Comparison of ENCODE assay signal across 8 cellular contexts in genomic region chr5:177497011-177497296, GRCh38. TPM values are rescaled to one million over a fixed set of nuclear protein-coding genes. Genes with fewer than 3 reads are reported as not detected.
DNase-seq lines count a peak whose midpoint lies in the region; ATAC-seq and TF ChIP-seq lines count a peak whose summit lies in the region.

No MANE protein-coding gene starts in this region.

- H3K36me3 ChIP-seq in body of pancreas (replicated peaks in 1 of 2; ENCODE audit: insufficient read depth in 1 of 2, low read depth in 2 of 2) = no peaks in the 10 kb centered on the region
- H3K36me3 ChIP-seq in mesodermal cell (ENCODE audit: control insufficient read depth, insufficient read depth, low read length) = peaks cover 35% of the 10 kb centered on the region

- H3K4me1 Mint-ChIP-seq in activated naive CD4-positive, alpha-beta T cell treated with anti-CD3 and anti-CD28 coated beads for 36 hours (ENCODE audit: low read depth) = peaks cover 35% of the 10 kb centered on the region

- intact Hi-C loops in activated naive CD4-positive, alpha-beta T cell treated with anti-CD3 and anti-CD28 coated beads for 36 hours (cut with micrococcal nuclease) = loop anchor here (1.0 kb wide), 9 partner anchors 18 to 364 kb away; partner anchors contain the start of genes DBN1, FAM193B, GRK6 and NSD1
- intact Hi-C loops in body of pancreas (cut with DNase I) = no loop called here

- ATAC-seq in activated naive CD4-positive, alpha-beta T cell treated with anti-CD3 and anti-CD28 coated beads, Interleukin-2, amount 50 U/mL, for 72 hours = no peak
- no peak for ATAC-seq in body of pancreas
- ATAC-seq in HG02588 (IDR thresholded peaks at IDR 0.05; ENCODE audit: unreplicated experiment) = no peak

- 0% methylated on average over 11 of the region's 11 CpGs; no CpG with 5 or more reads in 1 of the 2 donors for WGBS in body of pancreas, 2 donors
- 0 to 2% methylated on average over 7 to 9 of the region's 11 CpGs for WGBS in mesodermal cell (ENCODE audit: insufficient coverage in 2 of 2), 2 experiments

- TF ChIP-seq POLR2A in body of pancreas (IDR thresholded peaks at IDR 0.05) = no peak

- H3K4me1 ChIP-seq in body of pancreas = peaks cover 34% of the 10 kb centered on the region
- H3K4me1 ChIP-seq in mesodermal cell (ENCODE audit: control insufficient read depth, insufficient read depth, low read length, poor library complexity, severe bottlenecking) = peaks cover 60% of the 10 kb centered on the region

- peak overlapping the region; percentile 44 to 64 (median 62) for H3K27ac ChIP-seq in body of pancreas
- peak overlapping the region; percentile 91 for H3K27ac ChIP-seq in mesodermal cell (ENCODE audit: low read depth, low read length, severe bottlenecking)

- H3K4me3 Mint-ChIP-seq in activated naive CD4-positive, alpha-beta T cell treated with anti-CD3 and anti-CD28 coated beads for 36 hours = peak overlapping the region; percentile 63

- no peak for TF ChIP-seq CTCF in body of pancreas (IDR thresholded peaks at IDR 0.05)

- H3K27me3 ChIP-seq in body of pancreas = no peaks in the 10 kb centered on the region

- H3K9me3 ChIP-seq in body of pancreas (no peaks in the 10 kb centered on the region), mesodermal cell (ENCODE audit: control insufficient read depth, low read length) (no peaks in the 10 kb centered on the region)

- CTCF ChIA-PET in activated naive CD4-positive, alpha-beta T cell treated with anti-CD3 and anti-CD28 coated beads for 36 hours (lab: Charles Lee) = interaction anchor here (0.5 to 7.0 kb wide), 6 partner anchors 40 to 563 kb away, joined by 3 to 72 read pairs (median 6); no protein-coding TSS in a partner anchor

- peaks cover 14% of the 10 kb centered on the region for H3K27me3 Mint-ChIP-seq in activated naive CD4-positive, alpha-beta T cell treated with anti-CD3 and anti-CD28 coated beads for 36 hours (ENCODE audit: low read depth)

- H3K4me3 ChIP-seq in body of pancreas = peak overlapping the region; percentile 23 to 74
- peak overlapping the region; percentile 75 for H3K4me3 ChIP-seq in mesodermal cell (ENCODE audit: extremely low read depth, insufficient read depth, low read length, poor library complexity, severe bottlenecking)

- no peaks in the 10 kb centered on the region for H3K9me3 Mint-ChIP-seq in activated naive CD4-positive, alpha-beta T cell treated with anti-CD3 and anti-CD28 coated beads for 36 hours
- no peaks in the 10 kb centered on the region for H3K9me3 Mint-ChIP-seq in activated naive CD4-positive, alpha-beta T cell treated with anti-CD3 and anti-CD28 coated beads, Interleukin-2, amount 50 U/mL, for 72 hours

- no peak for DNase-seq in activated naive CD4-positive, alpha-beta T cell treated with anti-CD3 and anti-CD28 coated beads for 36 hours
- no peak for DNase-seq in activated naive CD4-positive, alpha-beta T cell treated with anti-CD3 and anti-CD28 coated beads, Interleukin-2, amount 50 U/mL, for 72 hours (ENCODE audit: low spot score in 2 of 2)
- DNase-seq in body of pancreas (no peak), ureter (ENCODE audit: low spot score) (peak; percentile 75), iPS-NIHi11 (ENCODE audit: low spot score) (no peak), retina (no peak)

- H3K27ac Mint-ChIP-seq in activated naive CD4-positive, alpha-beta T cell treated with anti-CD3 and anti-CD28 coated beads for 36 hours = no peak overlapping the region
- no peak overlapping the region for H3K27ac Mint-ChIP-seq in activated naive CD4-positive, alpha-beta T cell treated with anti-CD3 and anti-CD28 coated beads, Interleukin-2, amount 50 U/mL, for 72 hours

- H3K36me3 Mint-ChIP-seq in activated naive CD4-positive, alpha-beta T cell treated with anti-CD3 and anti-CD28 coated beads for 36 hours (ENCODE audit: low read depth) = no peaks in the 10 kb centered on the region
- no peaks in the 10 kb centered on the region for H3K36me3 Mint-ChIP-seq in activated naive CD4-positive, alpha-beta T cell treated with anti-CD3 and anti-CD28 coated beads, Interleukin-2, amount 50 U/mL, for 72 hours

RNA-seq across cellular contexts. Expression of gene PDLIM7, which starts 0.5 kb away (rescaled TPM):
- total RNA-seq in activated naive CD4-positive, alpha-beta T cell treated with anti-CD3 and anti-CD28 coated beads for 36 hours = 10 to 100 TPM; 41.2 to 42.2 TPM
- total RNA-seq in activated naive CD4-positive, alpha-beta T cell treated with anti-CD3 and anti-CD28 coated beads, Interleukin-2, amount 50 U/mL, for 72 hours = 10 to 100 TPM; 44.6 to 47.5 TPM
- total RNA-seq in body of pancreas = 10 to 100 TPM in 1 of 2 donors, 1 to 10 TPM in 1; 7.3 to 15.8 TPM
- polyA plus RNA-seq in mesodermal cell (2013, experiment 1 of 2) = 284 TPM
- 227 TPM for polyA plus RNA-seq in mesodermal cell (2013, experiment 2 of 2)
- total RNA-seq in ureter = 218 TPM

RNA-seq across cellular contexts. Expression of gene DOK3, which starts 12.7 kb away (rescaled TPM):
- total RNA-seq in activated naive CD4-positive, alpha-beta T cell treated with anti-CD3 and anti-CD28 coated beads for 36 hours = 1 to 10 TPM in 1 of 2 experiments, under 1 TPM in 1; 0.37 to 1.3 TPM
- 10 to 100 TPM in 1 of 2 donors, 1 to 10 TPM in 1; 1.8 to 14.9 TPM for total RNA-seq in activated naive CD4-positive, alpha-beta T cell treated with anti-CD3 and anti-CD28 coated beads, Interleukin-2, amount 50 U/mL, for 72 hours
- total RNA-seq in body of pancreas (1 to 10 TPM; 3.3 to 5.4 TPM), ureter (7.9 TPM)
- polyA plus RNA-seq in mesodermal cell (2013, experiment 1 of 2) = 3.6 TPM
- 2.8 TPM for polyA plus RNA-seq in mesodermal cell (2013, experiment 2 of 2)

RNA-seq across cellular contexts. Expression of gene DDX41, which starts 19.8 kb away (rescaled TPM):
- 100 to 1,000 TPM; 142 to 147 TPM for total RNA-seq in activated naive CD4-positive, alpha-beta T cell treated with anti-CD3 and anti-CD28 coated beads for 36 hours
- 100 to 1,000 TPM in 1 of 2 donors, 10 to 100 TPM in 1; 70.1 to 230 TPM for total RNA-seq in activated naive CD4-positive, alpha-beta T cell treated with anti-CD3 and anti-CD28 coated beads, Interleukin-2, amount 50 U/mL, for 72 hours
- total RNA-seq in body of pancreas = 100 to 1,000 TPM in 1 of 2 donors, 10 to 100 TPM in 1; 86.1 to 115 TPM
- polyA plus RNA-seq in mesodermal cell (2013, experiment 1 of 2) = 65.4 TPM
- polyA plus RNA-seq in mesodermal cell (2013, experiment 2 of 2) = 52.5 TPM
- total RNA-seq in ureter = 89.1 TPM

RNA-seq across cellular contexts. Expression of gene DBN1, which starts 23.5 kb away (rescaled TPM):
- 10 to 100 TPM; 20.8 to 22.4 TPM for total RNA-seq in activated naive CD4-positive, alpha-beta T cell treated with anti-CD3 and anti-CD28 coated beads for 36 hours
- total RNA-seq in activated naive CD4-positive, alpha-beta T cell treated with anti-CD3 and anti-CD28 coated beads, Interleukin-2, amount 50 U/mL, for 72 hours = 10 to 100 TPM in 1 of 2 donors, 1 to 10 TPM in 1; 5.5 to 20.2 TPM
- total RNA-seq in body of pancreas (10 to 100 TPM; 28.0 to 29.0 TPM), ureter (41.5 TPM)
- polyA plus RNA-seq in mesodermal cell (2013, experiment 1 of 2) = 229 TPM
- polyA plus RNA-seq in mesodermal cell (2013, experiment 2 of 2) = 194 TPM

RNA-seq across cellular contexts. Expression of gene PRR7, which starts 50.3 kb away (rescaled TPM):
- total RNA-seq in activated naive CD4-positive, alpha-beta T cell treated with anti-CD3 and anti-CD28 coated beads for 36 hours = 1 to 10 TPM; 7.4 to 8.2 TPM
- 10 to 100 TPM in 1 of 2 donors, 1 to 10 TPM in 1; 4.1 to 11.4 TPM for total RNA-seq in activated naive CD4-positive, alpha-beta T cell treated with anti-CD3 and anti-CD28 coated beads, Interleukin-2, amount 50 U/mL, for 72 hours
- total RNA-seq in body of pancreas (1 to 10 TPM in 1 of 2 donors, under 1 TPM in 1; 0.78 to 1.3 TPM), ureter (2.6 TPM)
- 8.4 TPM for polyA plus RNA-seq in mesodermal cell (2013, experiment 1 of 2)
- 5.4 TPM for polyA plus RNA-seq in mesodermal cell (2013, experiment 2 of 2)
